Comparison of ENCODE assay signal across 8 cellular contexts in the genomic region with DNA sequence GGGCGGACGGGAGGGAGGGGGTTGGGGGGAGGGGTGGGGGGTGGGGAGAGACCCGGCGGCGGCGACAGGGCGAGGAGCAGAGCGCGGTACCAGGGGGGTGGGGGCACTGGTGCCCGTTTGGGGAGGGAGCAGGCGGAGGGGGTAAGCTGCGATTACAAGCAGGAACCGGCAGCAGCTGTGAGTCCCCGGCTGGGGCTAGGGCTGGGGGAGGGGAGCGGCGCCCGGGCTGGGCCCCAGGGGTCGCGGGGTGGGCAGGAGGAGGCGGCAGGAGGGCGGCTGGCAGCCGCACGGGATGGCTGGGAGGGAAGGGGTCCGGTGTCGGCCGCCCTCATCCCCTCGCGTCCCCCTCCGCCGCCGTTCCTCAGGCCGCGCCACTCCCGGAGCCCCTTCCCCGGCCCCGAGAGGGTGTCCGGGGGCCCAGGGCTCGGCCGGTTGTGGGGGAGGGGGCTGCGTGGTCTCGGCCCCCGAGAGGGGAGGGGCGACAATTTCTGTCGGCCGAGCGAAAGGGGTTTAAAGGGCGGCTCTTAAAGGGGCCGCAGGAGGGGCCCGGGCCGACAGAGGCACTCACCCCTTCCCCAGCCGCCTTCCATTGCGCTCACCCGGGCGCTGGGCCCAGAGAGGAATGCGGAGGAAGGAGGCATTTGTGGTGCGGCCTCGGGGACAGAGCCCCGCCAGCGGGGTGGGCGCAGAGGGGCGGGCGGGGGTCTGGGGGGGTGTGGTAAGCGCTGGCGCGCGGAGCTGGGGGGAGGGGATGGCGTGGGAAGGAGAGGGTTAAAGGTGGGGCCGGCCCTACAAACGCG. TPM values are rescaled to one million over a fixed set of nuclear protein-coding genes. Genes with fewer than 3 reads are reported as not detected.
A peak's percentile ranks its signal among the peaks of the same experiment; 100 is the strongest.
DNase-seq lines count a peak whose midpoint lies in the region; ATAC-seq, FAIRE-seq and TF ChIP-seq lines count a peak whose summit lies in the region.

A gene with protein sequence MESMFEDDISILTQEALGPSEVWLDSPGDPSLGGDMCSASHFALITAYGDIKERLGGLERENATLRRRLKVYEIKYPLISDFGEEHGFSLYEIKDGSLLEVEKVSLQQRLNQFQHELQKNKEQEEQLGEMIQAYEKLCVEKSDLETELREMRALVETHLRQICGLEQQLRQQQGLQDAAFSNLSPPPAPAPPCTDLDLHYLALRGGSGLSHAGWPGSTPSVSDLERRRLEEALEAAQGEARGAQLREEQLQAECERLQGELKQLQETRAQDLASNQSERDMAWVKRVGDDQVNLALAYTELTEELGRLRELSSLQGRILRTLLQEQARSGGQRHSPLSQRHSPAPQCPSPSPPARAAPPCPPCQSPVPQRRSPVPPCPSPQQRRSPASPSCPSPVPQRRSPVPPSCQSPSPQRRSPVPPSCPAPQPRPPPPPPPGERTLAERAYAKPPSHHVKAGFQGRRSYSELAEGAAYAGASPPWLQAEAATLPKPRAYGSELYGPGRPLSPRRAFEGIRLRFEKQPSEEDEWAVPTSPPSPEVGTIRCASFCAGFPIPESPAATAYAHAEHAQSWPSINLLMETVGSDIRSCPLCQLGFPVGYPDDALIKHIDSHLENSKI (plus strand): TSS at position 144 of the 800 bp plus-strand sequence. CDS start 1,952 bp downstream, outside the sequence.

- WGBS in GM12878 (ENCODE audit: insufficient coverage, insufficient replicate concordance, low lambda C conversion rate, missing lambda C conversion rate) = 0% methylated on average over 10 of the region's 70 CpGs
- WGBS in iPS DF 6.9 (ENCODE audit: insufficient coverage, insufficient read length) = no CpG with 5 or more reads among the region's 70 CpGs

- H3K36me3 ChIP-seq in BJ (ENCODE audit: control insufficient read depth, insufficient read depth, low read length) (peaks cover 5% of the 10 kb centered on the region), GM12878 (ENCODE audit: control insufficient read depth in 2 of 2, insufficient read depth in 2 of 2, low read length in 1 of 2) (no peaks in the 10 kb centered on the region), iPS DF 6.9 (ENCODE audit: control insufficient read depth, insufficient read depth, low read length) (0 out of 2 replicates have a peak, but pooled peaks cover 2% of the 10 kb centered on the region)

- H3K27ac ChIP-seq in GM12878 (ENCODE audit: control insufficient read depth, insufficient read depth) = no peak within 1 kb of the TSS
- no peak within 1 kb of the TSS for H3K27ac ChIP-seq in iPS DF 6.9 (ENCODE audit: low read length)

- intact Hi-C loops in GM12878 (cut with micrococcal nuclease; ENCODE audit: unreplicated experiment) = no loop called here

- H3K4me3 ChIP-seq in BJ (ENCODE audit: low read depth, low read length) (peak within 1 kb of the TSS; percentile 77), GM12878 (peak within 1 kb of the TSS; percentile 71), iPS DF 6.9 (ENCODE audit: low read length) (peak within 1 kb of the TSS; percentile 37; the same call in 1 of the 2 replicates), skeletal muscle cell (ENCODE audit: low read depth, low read length) (peak within 1 kb of the TSS; percentile 69)

- no TSS peak for BruUV-seq in GM12878 (replicated peaks; lab: Mats Ljungman, UMichigan)

- no peak for TF ChIP-seq EP300 in GM12878 (IDR thresholded peaks at IDR 0.05; ENCODE audit: borderline replicate concordance in 1 of 2, control insufficient read depth in 1 of 2, low read depth in 2 of 2, low read length in 2 of 2)

- TF ChIP-seq RAD21 in GM12878 (IDR thresholded peaks at IDR 0.05; ENCODE audit: insufficient read depth, low read depth, low read length) = no peak

- POLR2A ChIA-PET in BJ (lab: Charles Lee) = no interaction called here
- POLR2A ChIA-PET in GM12878 (lab: Charles Lee) = interaction anchor here (0.6 kb wide), 3 partner anchors 10 to 45 kb away, joined by 3 to 4 read pairs (median 3); partner anchors contain the start of gene KPNB1

- RAD21 ChIA-PET in GM12878 (lab: Charles Lee; ENCODE audit: unreplicated experiment) = interaction anchor here (0.8 to 2.7 kb wide), 6 partner anchors 8 to 91 kb away, joined by 3 to 13 read pairs (median 4); partner anchors contain the start of gene TBX21

- ATAC-seq in GM12878 = peak; percentile 44
- ATAC-seq in HG03565 (IDR thresholded peaks at IDR 0.05; ENCODE audit: unreplicated experiment) = no peak

- TF ChIP-seq POLR2A in GM12878 (IDR thresholded peaks at IDR 0.05; ENCODE audit: low read depth, low read length) = no peak

- peak within 1 kb of the TSS; percentile 66 for H2AFZ ChIP-seq in GM12878 (ENCODE audit: control insufficient read depth, low read depth, low read length)

- no peaks in the 10 kb centered on the region for H3K79me2 ChIP-seq in GM12878 (ENCODE audit: control insufficient read depth, insufficient read depth, low read length)

- DNase-seq in BJ (ENCODE audit: low read depth) (no peak), HTR-8/SVneo (ENCODE audit: insufficient read length, low spot score) (peak; percentile 73), SW480 (ENCODE audit: low spot score) (peak; percentile 45), GM12878 (ENCODE audit: low read depth, low spot score) (no peak), iPS DF 6.9 (ENCODE audit: low read depth, low spot score) (no peak), skeletal muscle cell (ENCODE audit: low read depth) (peak; percentile 40), NCI-H2107 (lab: John Stamatoyannopoulos, UW) (no peak)

- peak; percentile 40 for FAIRE-seq in HTR-8/SVneo (lab: Jason Lieb, UNC)
- FAIRE-seq in GM12878 (lab: Jason Lieb, UNC) = no peak

- in situ Hi-C loops in GM12878 (cut with MboI) = loop anchor here (10.0 kb wide), 1 partner anchor 111 kb away; no protein-coding TSS in a partner anchor

- H3K9me3 ChIP-seq in GM12878 (replicated peaks; ENCODE audit: control insufficient read depth, insufficient read depth, low read length) (no peaks in the 10 kb centered on the region), iPS DF 6.9 (ENCODE audit: control insufficient read depth, insufficient read depth, low read length) (no peaks in the 10 kb centered on the region)

- CTCF ChIA-PET in BJ (lab: Yijun Ruan, JAX) (interaction anchor here (0.8 to 0.9 kb wide), 2 partner anchors 11 to 31 kb away, joined by 3 to 4 read pairs; no protein-coding TSS in a partner anchor), GM12878 (lab: Yijun Ruan, JAX) (interaction anchor here (1.2 to 2.1 kb wide), 3 partner anchors 20 to 30 kb away, joined by 3 to 20 read pairs (median 4); no protein-coding TSS in a partner anchor)

- H3K4me1 ChIP-seq in GM12878 (ENCODE audit: control insufficient read depth, insufficient read depth, low read length) (peaks cover 16% of the 10 kb centered on the region), iPS DF 6.9 (ENCODE audit: control insufficient read depth, insufficient read depth, low read length) (peaks cover 11% of the 10 kb centered on the region; the same call in 1 of the 2 replicates)

- H3K27me3 ChIP-seq in BJ (ENCODE audit: control insufficient read depth, insufficient read depth, low read length) (no peaks in the 10 kb centered on the region), GM12878 (replicated peaks in 1 of 2; ENCODE audit: control insufficient read depth in 2 of 2, insufficient read depth in 2 of 2, low read length in 1 of 2) (no peaks in the 10 kb centered on the region; a peak in 1 of 4 replicates), iPS DF 6.9 (ENCODE audit: control insufficient read depth, insufficient read depth, low read length) (no peaks in the 10 kb centered on the region)

- peak within 1 kb of the TSS; percentile 16; the same call in 1 of the 2 replicates for H3K9ac ChIP-seq in GM12878 (ENCODE audit: control insufficient read depth, insufficient read depth, low read length)

- H4K20me1 ChIP-seq in GM12878 (ENCODE audit: control insufficient read depth, insufficient read depth) = no peaks in the 10 kb centered on the region; the same call in 1 of the 2 replicates

- TF ChIP-seq CTCF in BJ (IDR thresholded peaks at IDR 0.05; ENCODE audit: insufficient read depth, low read depth, low read length) = no peak
- TF ChIP-seq CTCF in GM12878 (IDR thresholded peaks at IDR 0.05 in 2 of 3, conservative IDR thresholded peaks at IDR 0.05 in 1 of 3; ENCODE audit: control insufficient read depth in 2 of 3, extremely low read depth in 1 of 3, insufficient read depth in 1 of 3, low read depth in 3 of 3, low read length in 3 of 3) = no peak

- SMC1A ChIA-PET in GM12878 (lab: Charles Lee; ENCODE audit: uncharacterized antibody, unreplicated experiment) = interaction anchor here (1.0 to 1.9 kb wide), 4 partner anchors 10 to 30 kb away, joined by 3 to 13 read pairs (median 3); no protein-coding TSS in a partner anchor

- peak within 1 kb of the TSS; percentile 90 for H3K4me2 ChIP-seq in GM12878 (ENCODE audit: control insufficient read depth, insufficient read depth)

TF ChIP-seq in GM12878, 131 proteins besides CTCF, POLR2A, EP300 and RAD21 (continues in another document):
- TF ChIP-seq FOXM1 (IDR thresholded peaks at IDR 0.05; ENCODE audit: low read depth, low read length) = no peak
- TF ChIP-seq BACH1 (IDR thresholded peaks at IDR 0.05; ENCODE audit: borderline replicate concordance) = 0 out of 2 replicates have a peak, but pooled peaks have one; percentile 40

RNA-seq across cellular contexts. Expression of the gene that starts here (rescaled TPM):
- polyA plus RNA-seq in BJ (2011; rRNA removed) (4.7 and 7.3 TPM in 2 replicates), GM12878 (2011; rRNA removed) (2.0 and 2.7 TPM in 2 replicates), GM12878 (2014; fragmentation: Illumina TruSeq; extraction: Trizol) (0.38 TPM in 1 of 2 replicates, not detected in the other), GM12878 (2014; fragmentation: Nextera tagmentation; extraction: Ambion mirVana) (not detected), GM12878 (2014; rRNA removed) (0.74 and 1.4 TPM in 2 replicates), GM12878 (2016; fragmentation: Nextera tagmentation; extraction: Ambion mirVana) (under 1 TPM in 1 of 2 experiments, not detected in 1; 0.11 TPM)
- polyA minus RNA-seq in BJ (2011; rRNA and poly(A)+ RNA removed) = 3.2 and 4.4 TPM in 2 replicates
- 10.4 and 10.6 TPM in 2 replicates for total RNA-seq in GM12878 (2013; cell fraction: nucleolus; rRNA removed)
- total RNA-seq in GM12878 (2014; rRNA removed) (0.11 and 0.23 TPM in 2 replicates), GM12878 (2014; rRNA removed; fragmentation: Illumina TruSeq; extraction: Trizol) (0.18 and 0.85 TPM in 2 replicates), GM12878 (2021) (0.69 and 1.5 TPM in 2 replicates)
- 0.79 TPM for polyA plus RNA-seq in GM12878 (2011; ENCODE audit: low read depth)
- 1.9 and 3.5 TPM in 2 replicates for polyA plus RNA-seq in GM12878 (2011; cell fraction: cytosol; rRNA removed)
- polyA plus RNA-seq in GM12878 (2011; cell fraction: nucleus; rRNA removed) = 18.8 and 22.1 TPM in 2 replicates
- 1.8 and 2.9 TPM in 2 replicates for polyA plus RNA-seq in GM12878 (2012)
- polyA minus RNA-seq in GM12878 (2011; rRNA and poly(A)+ RNA removed) = 1.4 and 1.8 TPM in 2 replicates
- 0.94 and 1.1 TPM in 2 replicates for polyA minus RNA-seq in GM12878 (2011; cell fraction: cytosol; rRNA and poly(A)+ RNA removed)
- 1.8 and 2.7 TPM in 2 replicates for polyA minus RNA-seq in GM12878 (2011; cell fraction: nucleus; rRNA and poly(A)+ RNA removed)

Comparison
In these comparisons a context has a peak if more than half of its experiments do, and no peak if none do; other contexts are left out.
1. DNase-seq: peak in HTR-8/SVneo (single experiment), SW480 (single experiment) and skeletal muscle cell (single experiment); none in BJ (single experiment), GM12878 (single experiment), iPS DF 6.9 (single experiment) and NCI-H2107 (single experiment).
2. Peak in every context shown above with its lines, with median percentiles within 50 percentile points of each other: H3K4me3 ChIP-seq.